ENCODE assay signal across 8 cellular contexts in genomic region chr5:28945859-28946258, GRCh38.
"Had no signal": no experiment of that assay in that cellular context is flagged by ENCODE, and none has a peak within 500 bp of the region (broad histone marks: within the 10 kb centered on the region; RNA-seq: fewer than 3 reads in every experiment).

No MANE protein-coding gene starts in this region.

- H3K27ac ChIP-seq: HL-60 had no signal

- H3K36me3 Mint-ChIP-seq: IgD-negative memory B cell had no signal

- H3K4me3 ChIP-seq: K562 had no signal

- H3K4me3 Mint-ChIP-seq: IgD-negative memory B cell had no signal

- DNase-seq: IMR-90, KBM-7, KG1 had no signal

- H3K4me1 Mint-ChIP-seq: IgD-negative memory B cell had no signal

- FAIRE-seq: HepG2, HTR-8/SVneo, K562 had no signal

- ATAC-seq: HepG2, K562 had no signal

- H3K27me3 Mint-ChIP-seq: IgD-negative memory B cell had no signal

- H3K27ac Mint-ChIP-seq: IgD-negative memory B cell had no signal
